Comparison of ENCODE assay signal across 22 cellular contexts in the genomic region with DNA sequence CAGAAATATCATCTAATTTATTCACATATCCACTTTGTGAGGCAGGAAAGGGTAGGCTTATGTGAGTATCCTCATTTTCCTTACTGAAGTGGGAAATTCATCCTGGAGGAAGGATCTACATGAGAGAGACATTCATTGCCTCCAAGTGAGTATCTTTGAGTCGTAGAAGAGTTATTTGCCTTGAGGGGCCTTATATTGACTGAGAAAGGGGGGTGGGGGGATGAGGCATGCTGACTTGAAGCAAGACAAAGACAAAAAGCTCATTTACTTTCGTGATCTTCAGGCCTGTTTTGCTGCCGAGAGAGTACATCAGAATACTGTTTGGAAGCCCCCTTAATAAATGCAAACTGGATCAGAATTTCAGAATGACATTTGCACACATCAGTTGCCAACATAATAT. TPM values are rescaled to one million over a fixed set of nuclear protein-coding genes. Genes with fewer than 3 reads are reported as not detected.
DNase-seq lines count a peak whose midpoint lies in the region; ATAC-seq, FAIRE-seq and TF ChIP-seq lines count a peak whose summit lies in the region.
"Had no signal": no experiment of that assay in that cellular context is flagged by ENCODE, and none has a peak within 500 bp of the region (broad histone marks: within the 10 kb centered on the region; RNA-seq: fewer than 3 reads in every experiment).

No MANE protein-coding gene starts in this region.

- H3K23ac ChIP-seq in H1 (ENCODE audit: insufficient read length) = no peak overlapping the region

- H3K4me1 ChIP-seq in H1 (replicated peaks in 1 of 4; ENCODE audit: control insufficient read depth in 3 of 4, insufficient read depth in 4 of 4, low read length in 3 of 4) (peaks cover 0 to 5% (median 3%) of the 10 kb centered on the region in 4 experiments; a peak in 4 of 7 replicates), gastroesophageal sphincter (peaks cover 0 to 27% (median 0%) of the 10 kb centered on the region in 3 donors), Peyer's patch (peaks cover 0 to 15% (median 0%) of the 10 kb centered on the region in 4 donors)

- no peak overlapping the region for H2BK120ac ChIP-seq in H1 (replicated peaks; ENCODE audit: low read depth, low read length)

- no peak overlapping the region for H3K56ac ChIP-seq in H1 (replicated peaks; ENCODE audit: insufficient read length, low read depth, low read length)

- H3K9me3 ChIP-seq in H1 (ENCODE audit: insufficient read depth in 2 of 2, low read depth in 1 of 2, low read length in 1 of 2) (no peaks in the 10 kb centered on the region), gastroesophageal sphincter (no peaks in the 10 kb centered on the region), Peyer's patch (no peaks in the 10 kb centered on the region)

- TF ChIP-seq RAD21 in H1 (IDR thresholded peaks at IDR 0.05 in 1 of 2, conservative IDR thresholded peaks at IDR 0.05 in 1 of 2; ENCODE audit: low read depth in 2 of 2, low read length in 2 of 2) = no peak

- H2BK15ac ChIP-seq in H1 (ENCODE audit: low read length) = no peak overlapping the region

- TF ChIP-seq CTCF in H1 (IDR thresholded peaks at IDR 0.05; ENCODE audit: control extremely low read depth in 1 of 3, insufficient read depth in 1 of 3, low read depth in 1 of 3, low read length in 3 of 3) (no peak), gastroesophageal sphincter (IDR thresholded peaks at IDR 0.05) (no peak), Peyer's patch (IDR thresholded peaks at IDR 0.05) (no peak)

- no peak for TF ChIP-seq POLR2A in H1 (IDR thresholded peaks at IDR 0.05; ENCODE audit: control extremely low read depth in 1 of 2, low read depth in 2 of 2, low read length in 2 of 2)
- no peak for TF ChIP-seq POLR2A in gastroesophageal sphincter (IDR thresholded peaks at IDR 0.05)
- no peak for TF ChIP-seq POLR2A in Peyer's patch (IDR thresholded peaks at IDR 0.05)

- no peak overlapping the region for H4K8ac ChIP-seq in H1 (ENCODE audit: extremely low read depth, insufficient read depth, low read length)

- no peaks in the 10 kb centered on the region for H3K79me2 ChIP-seq in H1 (ENCODE audit: control insufficient read depth in 1 of 2, insufficient read depth in 2 of 2, low read length in 2 of 2)

- H3K36me3 ChIP-seq in H1 (ENCODE audit: control insufficient read depth in 2 of 4, insufficient read depth in 4 of 4, low read length in 3 of 4) = no peaks in the 10 kb centered on the region
- no peaks in the 10 kb centered on the region for H3K36me3 ChIP-seq in gastroesophageal sphincter
- H3K36me3 ChIP-seq in Peyer's patch = no peaks in the 10 kb centered on the region

- POLR2A ChIA-PET in H1 (lab: Charles Lee; ENCODE audit: partially characterized antibody) = interaction anchor here (1.1 kb wide), 1 partner anchor 69 kb away, joined by 3 read pairs; no protein-coding TSS in a partner anchor

- H3K18ac ChIP-seq in H1 (ENCODE audit: extremely low read depth, low read length) = no peak overlapping the region

- H4K5ac ChIP-seq in H1 (ENCODE audit: insufficient read length, low read depth, low read length) = no peak overlapping the region

- no peaks in the 10 kb centered on the region for H3K79me1 ChIP-seq in H1 (ENCODE audit: low read depth, low read length)

- CTCF ChIA-PET in H1 (lab: Charles Lee; ENCODE audit: partially characterized antibody) = interaction anchor here (0.7 to 3.4 kb wide), 7 partner anchors 11 to 144 kb away, joined by 3 to 11 read pairs (median 3); a partner anchor contains a TSS

- WGBS in H1 (ENCODE audit: extremely low coverage in 1 of 2, insufficient coverage in 1 of 2, insufficient read length in 1 of 2, insufficient replicate concordance in 2 of 2, low coverage in 1 of 2, low lambda C conversion rate in 2 of 2, missing lambda C conversion rate in 1 of 2), 2 experiments = 46% methylated on average over 3 of the region's 3 CpGs; no CpG with 5 or more reads in 1 of the 2 experiments
- 79 to 92% methylated on average over 3 of the region's 3 CpGs for WGBS in gastroesophageal sphincter (ENCODE audit: low coverage in 1 of 2), 2 donors

- peak overlapping the region; percentile 6 to 43; a peak in 1 of 4 replicates for H3K4me2 ChIP-seq in H1 (ENCODE audit: insufficient read depth in 1 of 2, low read depth in 2 of 2, low read length in 2 of 2)

- peak overlapping the region in 1 of 4 experiments; percentile 14; a peak in 1 of 7 replicates for H3K9ac ChIP-seq in H1 (replicated peaks in 1 of 4; ENCODE audit: extremely low read depth in 1 of 4, low read depth in 3 of 4, low read length in 3 of 4)

- no peak overlapping the region for H2AK5ac ChIP-seq in H1 (ENCODE audit: low read depth, low read length)

- no peaks in the 10 kb centered on the region for H4K20me1 ChIP-seq in H1 (replicated peaks in 1 of 2; ENCODE audit: control insufficient read depth in 1 of 2, insufficient read depth in 2 of 2, low read length in 2 of 2)

- peak overlapping the region; percentile 52; the same call in 1 of the 2 replicates for H3K27ac ChIP-seq in H1 (ENCODE audit: low read depth, low read length)
- H3K27ac ChIP-seq in gastroesophageal sphincter = no peak overlapping the region
- H3K27ac ChIP-seq in Peyer's patch = no peak overlapping the region
- H3K27ac ChIP-seq: SK-N-MC had no signal

- TF ChIP-seq EP300 in H1 (IDR thresholded peaks at IDR 0.05; ENCODE audit: borderline replicate concordance in 1 of 2, low read depth in 2 of 2, low read length in 2 of 2) = no peak
- no peak for TF ChIP-seq EP300 in gastroesophageal sphincter (IDR thresholded peaks at IDR 0.05)

- H2BK20ac ChIP-seq in H1 (ENCODE audit: low read length) = no peak overlapping the region

- no peaks in the 10 kb centered on the region for H3K23me2 ChIP-seq in H1 (ENCODE audit: low read depth, low read length)

- no peak for FAIRE-seq in H1 (lab: Jason Lieb, UNC)
- FAIRE-seq: GM19239 had no signal

- H2BK12ac ChIP-seq in H1 (ENCODE audit: low read depth, low read length) = no peak overlapping the region

- no peak overlapping the region for H3K4ac ChIP-seq in H1 (replicated peaks; ENCODE audit: insufficient read length, low read depth, low read length)

- H3K27me3 ChIP-seq in H1 (replicated peaks in 1 of 4; ENCODE audit: control insufficient read depth in 3 of 4, extremely low read depth in 1 of 4, insufficient read depth in 3 of 4, low read length in 3 of 4) (no peaks in the 10 kb centered on the region; a peak in 1 of 7 replicates), gastroesophageal sphincter (no peaks in the 10 kb centered on the region), Peyer's patch (no peaks in the 10 kb centered on the region)

- H2AFZ ChIP-seq in H1 (ENCODE audit: low read length) = no peak overlapping the region

- H4K91ac ChIP-seq in H1 (replicated peaks; ENCODE audit: insufficient read length, low read length) = no peak overlapping the region

- no peak for ATAC-seq in gastroesophageal sphincter
- no peak for ATAC-seq in HG02571 (IDR thresholded peaks at IDR 0.05; ENCODE audit: unreplicated experiment)

- no peak overlapping the region for H2BK5ac ChIP-seq in H1 (ENCODE audit: low read depth, low read length)

- DNase-seq in HCEC 1CT (peak; percentile 20), H1 (ENCODE audit: low read depth in 1 of 2, low spot score in 2 of 2) (no peak), kidney tubule cell (ENCODE audit: low spot score) (peak; percentile 12), NCI-H524 (lab: John Stamatoyannopoulos, UW) (no peak), Peyer's patch (no peak)
- DNase-seq: ACHN; C1 segment of cervical spinal cord; CD8-positive, alpha-beta memory T cell; DMS79; GDM1; GOT3; KG1; NCI-H1105 treated with DMSO at 0.1 percent for 48 hours; NCI-H1694; NCI-H2081 treated with DMSO at 0.1 percent for 48 hours; NCI-H748 treated with DMSO at 0.1 percent for 48 hours; NK-92 treated with Interleukin-12 subunit alpha and Interleukin-12 subunit beta, amount 100 ng/mL, for 24 hours; Right ventricle myocardium superior had no signal

- no peak overlapping the region for H3K14ac ChIP-seq in H1 (ENCODE audit: insufficient read length)

- no peak overlapping the region for H3K4me3 ChIP-seq in H1 (ENCODE audit: extremely low read depth in 1 of 4, insufficient read depth in 2 of 4, low read depth in 3 of 4, low read length in 4 of 4)
- no peak overlapping the region for H3K4me3 ChIP-seq in gastroesophageal sphincter
- no peak overlapping the region for H3K4me3 ChIP-seq in Peyer's patch
- H3K4me3 ChIP-seq: SK-N-MC had no signal

TF ChIP-seq in H1, 55 proteins besides CTCF, POLR2A, EP300 and RAD21:
- TF ChIP-seq TEAD4 (IDR thresholded peaks at IDR 0.05; ENCODE audit: low read depth, low read length) = no peak
- no peak for TF ChIP-seq SAP30 (IDR thresholded peaks at IDR 0.05; ENCODE audit: insufficient read depth, insufficient replicate concordance, low read length)
- no peak for TF ChIP-seq SP4 (IDR thresholded peaks at IDR 0.05; ENCODE audit: low read length)
- no peak for TF ChIP-seq NRF1 (IDR thresholded peaks at IDR 0.05; ENCODE audit: low read depth, low read length)
- no peak for TF ChIP-seq ASH2L (IDR thresholded peaks at IDR 0.05; ENCODE audit: low read length)
- no peak for TF ChIP-seq KDM4A (IDR thresholded peaks at IDR 0.05; ENCODE audit: low read depth, low read length, severe bottlenecking)
- no peak for TF ChIP-seq EZH2 (IDR thresholded peaks at IDR 0.05; ENCODE audit: low read depth, low read length, severe bottlenecking)

RNA-seq across cellular contexts. Expression of a gene that starts 17.6 kb away (rescaled TPM):
- 63.4 and 69.8 TPM in 2 replicates for total RNA-seq in H1 (2021; fragmentation: NEBNext Ultra II Directional; extraction: Animal tissue kit (Norgen Biotek cat#: 25700))
- 37.3 and 53.0 TPM in 2 replicates for polyA plus RNA-seq in H1 (2011; rRNA removed)
- 35.7 TPM for polyA plus RNA-seq in H1 (2011; cell fraction: cytosol; rRNA removed)
- 112 TPM for polyA plus RNA-seq in H1 (2011; cell fraction: nucleus; rRNA removed)
- 49.0 to 66.6 TPM (median 55.2 TPM) in 4 replicates for polyA plus RNA-seq in H1 (2012, experiment 1 of 2)
- 14.1 TPM for polyA plus RNA-seq in H1 (2012, experiment 2 of 2)
- polyA plus RNA-seq in H1 (2013, experiment 1 of 2) = 60.0 TPM
- 63.7 TPM for polyA plus RNA-seq in H1 (2013, experiment 2 of 2)
- 77.2 and 91.8 TPM in 2 replicates for polyA minus RNA-seq in H1 (2011; rRNA and poly(A)+ RNA removed)
- 35.2 TPM for polyA minus RNA-seq in H1 (2011; cell fraction: cytosol; rRNA and poly(A)+ RNA removed)
- polyA minus RNA-seq in H1 (2011; cell fraction: nucleus; rRNA and poly(A)+ RNA removed) = 128 TPM
- total RNA-seq in gastroesophageal sphincter (10 to 100 TPM; 37.0 to 50.9 (median 43.0) TPM), Peyer's patch (100 to 1,000 TPM; 213 to 312 (median 277) TPM)

Comparison
In these comparisons a context has a peak if more than half of its experiments do, and no peak if none do; other contexts are left out.
1. DNase-seq: peak in HCEC 1CT (single experiment) and kidney tubule cell (single experiment); none in H1 (0 of 2), NCI-H524 (0 of 2) and Peyer's patch (0 of 3).